ENCODE assay signal across 10 cellular contexts in the genomic region with DNA sequence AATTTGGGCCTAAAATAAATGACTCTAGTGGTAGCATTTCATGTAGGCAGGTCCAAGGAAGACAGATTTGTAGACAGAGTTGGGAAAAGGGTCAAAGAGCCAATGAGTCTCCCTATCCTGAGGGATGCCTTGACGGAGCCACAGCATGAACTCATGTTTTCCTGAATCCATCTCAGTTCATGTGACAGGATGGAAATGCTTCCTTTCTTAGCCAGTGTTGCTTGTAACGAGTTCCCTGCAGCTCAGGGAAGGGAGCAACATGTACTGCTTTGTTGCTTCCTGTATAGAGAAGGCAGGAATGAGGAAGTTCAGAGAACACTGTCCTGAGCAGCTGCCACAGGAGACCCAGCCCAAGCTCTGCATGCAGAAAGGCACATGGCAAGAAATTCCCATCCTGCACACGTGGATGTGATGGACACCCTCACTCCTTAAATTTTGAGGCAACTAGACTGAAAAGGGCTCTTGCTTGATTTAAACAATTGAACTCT. TPM values are rescaled to one million over a fixed set of nuclear protein-coding genes. Genes with fewer than 3 reads are reported as not detected.
DNase-seq lines count a peak whose midpoint lies in the region; ATAC-seq and TF ChIP-seq lines count a peak whose summit lies in the region.
"Had no signal": no experiment of that assay in that cellular context is flagged by ENCODE, and none has a peak within 500 bp of the region (broad histone marks: within the 10 kb centered on the region; RNA-seq: fewer than 3 reads in every experiment).

No MANE protein-coding gene starts in this region.

- H3K36me3 Mint-ChIP-seq in activated T-helper 17 cell treated with anti-CD3 and anti-CD28 coated beads, Interleukin-2, amount 50 U/mL, for 72 hours (ENCODE audit: low read depth) = no peaks in the 10 kb centered on the region
- H3K36me3 Mint-ChIP-seq: activated naive CD8-positive, alpha-beta T cell treated with anti-CD3 and anti-CD28 coated beads, Interleukin-2, amount 10 ng/mL, durations not matched to agents 7 days and 5 days had no signal

- no peaks in the 10 kb centered on the region for H3K9me3 ChIP-seq in SK-N-MC (ENCODE audit: low read depth, low read length)
- no peaks in the 10 kb centered on the region for H3K9me3 ChIP-seq in osteoblast (ENCODE audit: low read depth, low read length)
- H3K9me3 ChIP-seq in testis = no peaks in the 10 kb centered on the region
- H3K9me3 ChIP-seq: SJCRH30 had no signal

- 0 out of 2 replicates have a peak overlapping the region, but pooled peaks have one; percentile 26 for H3K27ac ChIP-seq in SK-N-MC
- no peak overlapping the region for H3K27ac ChIP-seq in osteoblast (ENCODE audit: low read depth, low read length)
- peak overlapping the region in 1 of 2 donors; percentile 54 for H3K27ac ChIP-seq in testis
- H3K27ac ChIP-seq: SJCRH30 had no signal

- DNase-seq in EL (peak; percentile 34), SK-N-MC (ENCODE audit: low read depth, low spot score) (no peak), foreskin melanocyte (peak; percentile 65), osteoblast (ENCODE audit: insufficient read length, low spot score, missing footprints) (peak; percentile 83), testis (no peak)
- DNase-seq in stimulated activated CD4-positive, alpha-beta T cell treated with anti-CD3 and anti-CD28 coated beads, Interleukin-1b, Interleukin-23, amount 100 ng/mL, for 48 hours = no peak
- DNase-seq: activated naive CD8-positive, alpha-beta T cell treated with anti-CD3 and anti-CD28 coated beads, Interleukin-2, amount 10 ng/mL, durations not matched to agents 7 days and 5 days; SJCRH30 had no signal

- peak overlapping the region; percentile 70 for H2AFZ ChIP-seq in osteoblast (ENCODE audit: low read length)

- H3K36me3 ChIP-seq in SK-N-MC (ENCODE audit: insufficient read depth, low read length) = no peaks in the 10 kb centered on the region
- no peaks in the 10 kb centered on the region for H3K36me3 ChIP-seq in osteoblast (ENCODE audit: insufficient read depth, low read length)
- no peaks in the 10 kb centered on the region for H3K36me3 ChIP-seq in testis (ENCODE audit: low read depth, missing control alignments)
- H3K36me3 ChIP-seq: SJCRH30 had no signal

- H3K4me1 Mint-ChIP-seq in activated T-helper 17 cell treated with anti-CD3 and anti-CD28 coated beads, Interleukin-2, amount 50 U/mL, for 72 hours = no peaks in the 10 kb centered on the region

- H3K9ac ChIP-seq in SK-N-MC (ENCODE audit: insufficient read length) = no peak overlapping the region

- intact Hi-C loops in testis (cut with DNase I; ENCODE audit: low total_unique reads) = no loop called here

- 24 to 33% methylated on average over 3 of the region's 3 CpGs for WGBS in testis, 2 donors

- no peaks in the 10 kb centered on the region for H3K9me3 Mint-ChIP-seq in activated T-helper 17 cell treated with anti-CD3 and anti-CD28 coated beads, Interleukin-2, amount 50 U/mL, for 72 hours
- H3K9me3 Mint-ChIP-seq: activated naive CD8-positive, alpha-beta T cell treated with anti-CD3 and anti-CD28 coated beads, Interleukin-2, amount 10 ng/mL, durations not matched to agents 7 days and 5 days had no signal

- H3K4me3 ChIP-seq in SK-N-MC = no peak overlapping the region
- no peak overlapping the region for H3K4me3 ChIP-seq in osteoblast (ENCODE audit: insufficient read depth, low read length)
- H3K4me3 ChIP-seq in testis = no peak overlapping the region
- H3K4me3 ChIP-seq: SJCRH30 had no signal

- H3K27ac Mint-ChIP-seq in activated T-helper 17 cell treated with anti-CD3 and anti-CD28 coated beads, Interleukin-2, amount 50 U/mL, for 72 hours = no peak overlapping the region
- H3K27ac Mint-ChIP-seq: activated naive CD8-positive, alpha-beta T cell treated with anti-CD3 and anti-CD28 coated beads, Interleukin-2, amount 10 ng/mL, durations not matched to agents 7 days and 5 days had no signal

- H3K4me2 ChIP-seq in osteoblast (ENCODE audit: insufficient read depth, low read length) = no peak overlapping the region

- TF ChIP-seq CTCF in osteoblast (IDR thresholded peaks at IDR 0.05; ENCODE audit: extremely low read depth, low read depth, low read length) (no peak), testis (IDR thresholded peaks at IDR 0.05) (no peak)

- no peak overlapping the region for H3K4me3 Mint-ChIP-seq in activated T-helper 17 cell treated with anti-CD3 and anti-CD28 coated beads, Interleukin-2, amount 50 U/mL, for 72 hours
- H3K4me3 Mint-ChIP-seq: activated naive CD8-positive, alpha-beta T cell treated with anti-CD3 and anti-CD28 coated beads, Interleukin-2, amount 10 ng/mL, durations not matched to agents 7 days and 5 days had no signal

- no peak for TF ChIP-seq POLR2A in testis (IDR thresholded peaks at IDR 0.05)

- H3K27me3 ChIP-seq in osteoblast (ENCODE audit: insufficient read depth, low read length) (no peaks in the 10 kb centered on the region), testis (no peaks in the 10 kb centered on the region)
- H3K27me3 ChIP-seq: SJCRH30 had no signal

- H4K20me1 ChIP-seq in osteoblast (ENCODE audit: insufficient read depth, low read length) = no peaks in the 10 kb centered on the region

- no peaks in the 10 kb centered on the region for H3K79me2 ChIP-seq in osteoblast (ENCODE audit: insufficient read depth, low read length)

- ATAC-seq in HG03039 (IDR thresholded peaks at IDR 0.05; ENCODE audit: unreplicated experiment) = no peak
- ATAC-seq in activated T-helper 17 cell treated with anti-CD3 and anti-CD28 coated beads, Interleukin-2, amount 50 U/mL, for 72 hours (replicated peaks) = no peak

- peaks cover 24% of the 10 kb centered on the region for H3K27me3 Mint-ChIP-seq in activated T-helper 17 cell treated with anti-CD3 and anti-CD28 coated beads, Interleukin-2, amount 50 U/mL, for 72 hours

- H3K4me1 ChIP-seq in osteoblast (ENCODE audit: insufficient read depth, low read length) = peaks cover 21% of the 10 kb centered on the region
- H3K4me1 ChIP-seq in testis = peaks cover 27% of the 10 kb centered on the region

RNA-seq across cellular contexts. Expression of a gene that starts 27.9 kb away (rescaled TPM):
- total RNA-seq in osteoblast = 2.9 and 3.3 TPM in 2 replicates
- total RNA-seq in testis = 1 to 10 TPM; 6.6 to 6.7 TPM
- polyA plus RNA-seq in testis (ENCODE audit: insufficient read depth, low read depth, low replicate concordance) = 7.8 TPM
- under 1 TPM; 0.11 to 0.22 TPM for total RNA-seq in activated T-helper 17 cell treated with anti-CD3 and anti-CD28 coated beads, Interleukin-2, amount 50 U/mL, for 72 hours
- total RNA-seq: activated naive CD8-positive, alpha-beta T cell treated with anti-CD3 and anti-CD28 coated beads, Interleukin-2, amount 10 ng/mL, durations not matched to agents 7 days and 5 days had no signal

Comparison
In these comparisons a context has a peak if more than half of its experiments do, and no peak if none do; other contexts are left out.
1. DNase-seq: peak in EL (single experiment), foreskin melanocyte (single experiment) and osteoblast (single experiment); none in SK-N-MC (single experiment), stimulated activated CD4-positive, alpha-beta T cell treated with anti-CD3 and anti-CD28 coated beads, Interleukin-1b, Interleukin-23, amount 100 ng/mL, for 48 hours (single experiment) and testis (single experiment).